In genomic region chr17:42744283-42744805, GRCh38 we compare ENCODE assay signal across 8 cellular contexts. TPM values are rescaled to one million over a fixed set of nuclear protein-coding genes. Genes with fewer than 3 reads are reported as not detected.
DNase-seq lines count a peak whose midpoint lies in the region; ATAC-seq and TF ChIP-seq lines count a peak whose summit lies in the region.

No MANE protein-coding gene starts in this region.

- H3K4me3 ChIP-seq in sigmoid colon, result peak overlapping the region; percentile 74 to 80 (median 78)

- intact Hi-C loops in sigmoid colon (cut with DNase I), result no loop called here

- TF ChIP-seq POLR2A in sigmoid colon (IDR thresholded peaks at IDR 0.05), result no peak

- peak overlapping the region; percentile 90 to 94 (median 92) for H3K27ac ChIP-seq in sigmoid colon

- DNase-seq in DMS79 treated with DMSO at 0.1 percent for 48 hours (lab: John Stamatoyannopoulos, UW), result peak; percentile 53
- DNase-seq in HuH-7.5 (ENCODE audit: low spot score), result peak; percentile 65
- peak in 35 of 56 donors; percentile 7 to 90 (median 64) for DNase-seq in amygdala (lab: John Stamatoyannopoulos, UW)
- peak in 33 of 51 donors; percentile 26 to 90 (median 76) for DNase-seq in hypothalamus (lab: John Stamatoyannopoulos, UW)
- DNase-seq in sigmoid colon, result peak; percentile 91
- DNase-seq in NOMO-1 treated with DMSO at 0.1 percent for 48 hours (lab: John Stamatoyannopoulos, UW; ENCODE audit: unreplicated experiment), result no peak

- TF ChIP-seq EP300 in sigmoid colon (IDR thresholded peaks at IDR 0.05), result no peak

- no peaks in the 10 kb centered on the region for H3K27me3 ChIP-seq in sigmoid colon

- no peaks in the 10 kb centered on the region for H3K9me3 ChIP-seq in sigmoid colon

- ATAC-seq in GM21526 (IDR thresholded peaks at IDR 0.05; ENCODE audit: low FRiP score, unreplicated experiment) (peak; percentile 40), SK-N-SH treated with all-trans-retinoic acid at 6 μM for 48 hours (peak; percentile 89)

- WGBS in sigmoid colon, 2 donors, result 1% methylated on average over 32 of the region's 32 CpGs

- peaks cover 0 to 20% (median 16%) of the 10 kb centered on the region in 4 donors for H3K4me1 ChIP-seq in sigmoid colon

- no peak for TF ChIP-seq CTCF in sigmoid colon (IDR thresholded peaks at IDR 0.05)

- H3K36me3 ChIP-seq in sigmoid colon, result peaks cover 0 to 7% (median 0%) of the 10 kb centered on the region in 4 donors

TF ChIP-seq in SK-N-SH treated with all-trans-retinoic acid at 6 μM for 48 hours, 23 proteins besides CTCF, POLR2A, EP300 and RAD21:
- TF ChIP-seq CSRNP3 (CRISPR knock-in tag; IDR thresholded peaks at IDR 0.05) (no peak), GLIS3 (CRISPR knock-in tag; IDR thresholded peaks at IDR 0.05) (no peak)

RNA-seq across cellular contexts. Expression of gene EZH1, which starts 0.5 kb away (rescaled TPM):
- 10 to 100 TPM; 41.5 to 68.1 (median 42.3) TPM for total RNA-seq in sigmoid colon
- polyA plus RNA-seq in sigmoid colon, result 10 to 100 TPM in 1 of 3 donors, 1 to 10 TPM in 2; 5.3 to 24.1 (median 6.6) TPM

RNA-seq across cellular contexts. Expression of gene RAMP2, which starts 16.7 kb away (rescaled TPM):
- 10 to 100 TPM; 11.2 to 26.6 (median 18.4) TPM for total RNA-seq in sigmoid colon
- 10 to 100 TPM in 2 of 3 donors, 1 to 10 TPM in 1; 2.3 to 21.0 (median 16.7) TPM for polyA plus RNA-seq in sigmoid colon

RNA-seq across cellular contexts. Expression of gene VPS25, which starts 28.9 kb away (rescaled TPM):
- total RNA-seq in sigmoid colon, result 10 to 100 TPM; 27.1 to 40.3 (median 37.3) TPM
- 100 to 1,000 TPM; 103 to 135 (median 105) TPM for polyA plus RNA-seq in sigmoid colon

RNA-seq across cellular contexts. Expression of gene WNK4, which starts 36.1 kb away (rescaled TPM):
- total RNA-seq in sigmoid colon, result under 1 TPM in 1 of 4 donors, not detected in 3; 0.28 TPM
- 10 to 100 TPM; 13.2 to 14.4 (median 14.0) TPM for polyA plus RNA-seq in sigmoid colon

RNA-seq across cellular contexts. Expression of gene COA3, which starts 54.2 kb away (rescaled TPM):
- 100 to 1,000 TPM in 1 of 4 donors, 10 to 100 TPM in 3; 73.4 to 100 (median 98.2) TPM for total RNA-seq in sigmoid colon
- 100 to 1,000 TPM; 282 to 382 (median 295) TPM for polyA plus RNA-seq in sigmoid colon
